ENCODE assay signal across 21 cellular contexts in the genomic region with DNA sequence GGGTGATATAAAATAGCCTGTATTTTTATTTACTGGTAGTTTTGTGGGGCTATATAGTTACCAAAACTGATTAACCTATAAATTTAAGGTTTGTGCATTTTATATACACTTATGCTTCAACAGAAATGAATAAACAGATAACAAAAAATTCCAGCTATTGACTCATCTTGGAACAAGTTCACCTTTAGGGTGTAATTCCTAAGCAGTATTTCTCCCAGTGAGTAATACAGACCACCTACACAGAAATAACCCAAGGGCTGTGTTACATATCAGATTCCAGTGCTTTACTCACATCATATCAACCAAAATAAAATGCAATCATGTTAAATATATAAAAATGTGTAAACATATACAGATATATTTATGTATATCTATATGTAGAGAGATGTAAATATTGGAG.
DNase-seq lines count a peak whose midpoint lies in the region; ATAC-seq and TF ChIP-seq lines count a peak whose summit lies in the region.
"Had no signal": no experiment of that assay in that cellular context is flagged by ENCODE, and none has a peak within 500 bp of the region (broad histone marks: within the 10 kb centered on the region; RNA-seq: fewer than 3 reads in every experiment).

No MANE protein-coding gene starts in this region.

- in situ Hi-C loops in GM23248 (cut with MboI) = no loop called here

- H3K36me3 ChIP-seq in GM23248 (ENCODE audit: low read depth) (no peaks in the 10 kb centered on the region), adipocyte (ENCODE audit: control insufficient read depth, insufficient read depth, low read length, severe bottlenecking) (no peaks in the 10 kb centered on the region)
- H3K36me3 ChIP-seq: transverse colon had no signal

- TF ChIP-seq CTCF in fibroblast of mammary gland (conservative IDR thresholded peaks at IDR 0.05; ENCODE audit: control insufficient read depth, insufficient read depth, low read depth, low read length) = no peak

- no peak overlapping the region for H2AFZ ChIP-seq in GM23248

- H3K9me2 ChIP-seq in GM23248 (ENCODE audit: insufficient read depth) = no peaks in the 10 kb centered on the region

- H3K4me2 ChIP-seq in GM23248 (ENCODE audit: unreplicated experiment) = peak overlapping the region; percentile 17

- DNase-seq in GM23248 (peak; percentile 63), adipocyte (ENCODE audit: low read depth) (peak; percentile 9), fibroblast of mammary gland (ENCODE audit: low read depth) (peak; percentile 55), renal cortical epithelial cell (ENCODE audit: low read depth) (peak; percentile 59), nucleus accumbens (lab: John Stamatoyannopoulos, UW) (no peak), islet precursor cell (no peak)
- no peak for DNase-seq in activated CD4-positive, alpha-beta T cell treated with anti-CD3 and anti-CD28 coated beads for 36 hours
- DNase-seq: activated naive CD4-positive, alpha-beta T cell treated with anti-CD3 and anti-CD28 coated beads, Interleukin-2, amount 50 U/mL, for 16 hours; aorta; effector CD4-positive, alpha-beta T cell; GF-D8; H7; NCI-H1092 treated with DMSO at 0.1 percent for 48 hours; NCI-H187 treated with DMSO at 0.1 percent for 48 hours; NCI-H69; transverse colon had no signal

- H3K9ac ChIP-seq in GM23248 (no peak overlapping the region), adipocyte (ENCODE audit: low read length) (no peak overlapping the region)

- H3K27me3 Mint-ChIP-seq in activated CD4-positive, alpha-beta T cell treated with anti-CD3 and anti-CD28 coated beads for 36 hours = no peaks in the 10 kb centered on the region
- H3K27me3 Mint-ChIP-seq: progenitor cell of endocrine pancreas had no signal

- H3K4me1 ChIP-seq in GM23248 (ENCODE audit: insufficient read depth) = peaks cover 46% of the 10 kb centered on the region
- H3K4me1 ChIP-seq in adipocyte (ENCODE audit: control insufficient read depth, insufficient read depth, low read length) = peaks cover 10% of the 10 kb centered on the region
- H3K4me1 ChIP-seq: transverse colon had no signal

- no peak for ATAC-seq in activated CD4-positive, alpha-beta T cell treated with anti-CD3 and anti-CD28 coated beads for 36 hours
- ATAC-seq in GM21367 (IDR thresholded peaks at IDR 0.05; ENCODE audit: unreplicated experiment) = no peak
- ATAC-seq: HepG2, SK-N-SH treated with all-trans-retinoic acid at 6 μM for 48 hours had no signal

- H4K20me1 ChIP-seq in GM23248 (ENCODE audit: insufficient read depth) = no peaks in the 10 kb centered on the region

- H3K27me3 ChIP-seq in GM23248 (replicated peaks; ENCODE audit: insufficient read depth) (no peaks in the 10 kb centered on the region), adipocyte (replicated peaks; ENCODE audit: control insufficient read depth, insufficient read depth, low read length) (no peaks in the 10 kb centered on the region)
- H3K27me3 ChIP-seq: transverse colon had no signal

- H3K4me1 Mint-ChIP-seq in activated CD4-positive, alpha-beta T cell treated with anti-CD3 and anti-CD28 coated beads for 36 hours = peaks cover 2% of the 10 kb centered on the region

- H3K4me3 Mint-ChIP-seq in activated CD4-positive, alpha-beta T cell treated with anti-CD3 and anti-CD28 coated beads for 36 hours = no peak overlapping the region

- H3K4me3 ChIP-seq in GM23248 (no peak overlapping the region), adipocyte (ENCODE audit: low read length) (no peak overlapping the region), fibroblast of mammary gland (ENCODE audit: control insufficient read depth, low read depth, low read length) (no peak overlapping the region)
- H3K4me3 ChIP-seq: transverse colon had no signal

- intact Hi-C loops in activated CD4-positive, alpha-beta T cell treated with anti-CD3 and anti-CD28 coated beads for 36 hours (cut with DNase I, micrococcal nuclease) = no loop called here

- H3K79me2 ChIP-seq in GM23248 (ENCODE audit: insufficient read depth) = no peaks in the 10 kb centered on the region

- peaks cover 32% of the 10 kb centered on the region for H3F3A ChIP-seq in GM23248 (ENCODE audit: insufficient read depth)

- no peaks in the 10 kb centered on the region for H3K9me3 Mint-ChIP-seq in activated CD4-positive, alpha-beta T cell treated with anti-CD3 and anti-CD28 coated beads for 36 hours (ENCODE audit: low read depth)

- H3K9me3 ChIP-seq in GM23248 (ENCODE audit: low read depth) (no peaks in the 10 kb centered on the region), adipocyte (ENCODE audit: control insufficient read depth, low read length) (no peaks in the 10 kb centered on the region)
- H3K9me3 ChIP-seq: transverse colon had no signal

- POLR2A ChIA-PET in activated CD4-positive, alpha-beta T cell treated with anti-CD3 and anti-CD28 coated beads for 36 hours (lab: Charles Lee) = no interaction called here

- H3K27ac ChIP-seq in GM23248 = no peak overlapping the region
- H3K27ac ChIP-seq: transverse colon, VCaP had no signal

- H3K36me3 Mint-ChIP-seq in activated CD4-positive, alpha-beta T cell treated with anti-CD3 and anti-CD28 coated beads for 36 hours (ENCODE audit: low read depth) = no peaks in the 10 kb centered on the region

- CTCF ChIA-PET in activated CD4-positive, alpha-beta T cell treated with anti-CD3 and anti-CD28 coated beads for 36 hours (lab: Charles Lee) = no interaction called here

- no peak overlapping the region for H3K27ac Mint-ChIP-seq in activated CD4-positive, alpha-beta T cell treated with anti-CD3 and anti-CD28 coated beads for 36 hours
- H3K27ac Mint-ChIP-seq: progenitor cell of endocrine pancreas had no signal

Comparison
In these comparisons a context has a peak if more than half of its experiments do, and no peak if none do; other contexts are left out.
1. DNase-seq: peak in GM23248 (single experiment), adipocyte (single experiment), fibroblast of mammary gland (single experiment) and renal cortical epithelial cell (single experiment); none in activated CD4-positive, alpha-beta T cell treated with anti-CD3 and anti-CD28 coated beads for 36 hours (single experiment), nucleus accumbens (0 of 56) and islet precursor cell (single experiment).